2 cellular contexts compared by ENCODE assay signal in the genomic region with DNA sequence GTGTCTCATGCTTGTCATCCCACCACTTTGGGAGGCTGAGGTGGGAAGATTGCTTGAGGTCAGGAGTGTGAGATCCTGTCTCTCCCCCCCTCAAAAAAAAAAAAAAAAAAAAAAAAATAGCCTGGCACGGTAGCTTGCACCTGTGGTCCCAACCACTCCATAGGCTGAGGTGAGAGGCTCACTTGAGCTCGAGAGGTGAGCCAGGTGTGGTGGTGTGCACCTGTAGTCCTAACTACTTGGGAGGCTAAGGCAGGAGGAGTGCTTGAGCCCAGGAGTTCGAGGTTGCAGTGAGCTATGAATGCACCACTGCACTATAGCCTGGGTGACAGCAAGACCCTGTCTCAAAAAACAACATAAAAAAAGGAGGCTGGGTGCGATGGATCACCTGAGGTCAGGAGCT.
TF ChIP-seq lines count a peak whose summit lies in the region.

No MANE protein-coding gene starts in this region.

TF ChIP-seq in HCT116, 20 proteins besides CTCF, POLR2A, EP300 and RAD21:
- TF ChIP-seq POLR2AphosphoS5 (IDR thresholded peaks at IDR 0.05; ENCODE audit: low read depth, low read length): peak; percentile 40
- TF ChIP-seq, protein P1, sequence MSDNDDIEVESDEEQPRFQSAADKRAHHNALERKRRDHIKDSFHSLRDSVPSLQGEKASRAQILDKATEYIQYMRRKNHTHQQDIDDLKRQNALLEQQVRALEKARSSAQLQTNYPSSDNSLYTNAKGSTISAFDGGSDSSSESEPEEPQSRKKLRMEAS (IDR thresholded peaks at IDR 0.05): no peak
TF ChIP-seq in HCT116: peak in this region for 1.

TF ChIP-seq in H1, 55 proteins besides CTCF, POLR2A, EP300 and RAD21:
- TF ChIP-seq TEAD4 (IDR thresholded peaks at IDR 0.05; ENCODE audit: low read depth, low read length) (no peak), POLR2AphosphoS5 (IDR thresholded peaks at IDR 0.05; ENCODE audit: low read depth, low read length) (peak; percentile 65; the same call in 1 of the 2 replicates)
